Comparison of ENCODE assay signal across 8 cellular contexts in genomic region chr1:109509176-109510134, GRCh38. TPM values are rescaled to one million over a fixed set of nuclear protein-coding genes. Genes with fewer than 3 reads are reported as not detected.
DNase-seq lines count a peak whose midpoint lies in the region; TF ChIP-seq lines count a peak whose summit lies in the region.

Gene AMIGO1 (minus strand): TSS chr1:109509727. CDS start chr1:109508912, 815 bp downstream.

- H3K27me3 ChIP-seq in H7 (ENCODE audit: control insufficient read depth, insufficient read depth, low read length) (peaks cover 47% of the 10 kb centered on the region), muscle layer of duodenum (ENCODE audit: low read depth, low read length) (no peaks in the 10 kb centered on the region), subcutaneous abdominal adipose tissue (ENCODE audit: control insufficient read depth in 5 of 5, insufficient read depth in 4 of 5, low read length in 5 of 5) (no peaks in the 10 kb centered on the region)

- DNase-seq in COLO668 (lab: John Stamatoyannopoulos, UW; ENCODE audit: unreplicated experiment) = peak; percentile 81
- peak; percentile 97 for DNase-seq in H7
- peak; percentile 6 to 85 for DNase-seq in NCI-H526 (lab: John Stamatoyannopoulos, UW)
- peak; percentile 50 for DNase-seq in activated T-cell treated with anti-CD3 and anti-CD28 coated beads for 24 hours (ENCODE audit: low read depth)
- DNase-seq in epithelial cell of esophagus (ENCODE audit: low read depth) = peak; percentile 49
- DNase-seq in UCSD-AML1 (lab: John Stamatoyannopoulos, UW; ENCODE audit: unreplicated experiment) = no peak

- H3K36me3 ChIP-seq in H7 (replicated peaks; ENCODE audit: control insufficient read depth, insufficient read depth, low read length) (no peaks in the 10 kb centered on the region), muscle layer of duodenum (ENCODE audit: control insufficient read depth in 1 of 2, insufficient read depth in 2 of 2, low read length in 2 of 2) (peaks cover 0 to 7% of the 10 kb centered on the region in 2 donors), subcutaneous abdominal adipose tissue (ENCODE audit: control insufficient read depth in 5 of 5, insufficient read depth in 5 of 5, low read length in 5 of 5) (peaks cover 0 to 5% (median 0%) of the 10 kb centered on the region in 5 donors)

- H3K9me3 ChIP-seq in muscle layer of duodenum (ENCODE audit: control insufficient read depth in 1 of 2, low read length in 2 of 2) (no peaks in the 10 kb centered on the region), subcutaneous abdominal adipose tissue (ENCODE audit: control insufficient read depth in 5 of 5, low read length in 5 of 5) (no peaks in the 10 kb centered on the region)

- TF ChIP-seq CTCF in epithelial cell of esophagus (IDR thresholded peaks at IDR 0.05; ENCODE audit: insufficient read depth, low read depth, low read length, missing control alignments) = no peak

- H3K4me1 ChIP-seq in muscle layer of duodenum (ENCODE audit: control insufficient read depth in 1 of 2, insufficient read depth in 2 of 2, low read length in 2 of 2) (peaks cover 0 to 22% of the 10 kb centered on the region in 2 donors), subcutaneous abdominal adipose tissue (ENCODE audit: control insufficient read depth in 5 of 5, insufficient read depth in 5 of 5, low read length in 5 of 5) (peaks cover 0 to 18% (median 17%) of the 10 kb centered on the region in 5 donors)

- H3K27ac ChIP-seq in muscle layer of duodenum (ENCODE audit: low read length) (no peak within 1 kb of the TSS), subcutaneous abdominal adipose tissue (ENCODE audit: low read depth, low read length) (no peak within 1 kb of the TSS)

- H3K4me3 ChIP-seq in H7 (ENCODE audit: insufficient read depth, low read depth, low read length) = peak within 1 kb of the TSS; percentile 72
- H3K4me3 ChIP-seq in epithelial cell of esophagus (ENCODE audit: low read length) = peak within 1 kb of the TSS; percentile 60
- peak within 1 kb of the TSS; percentile 72 to 76 for H3K4me3 ChIP-seq in muscle layer of duodenum (ENCODE audit: low read depth in 1 of 2, low read length in 2 of 2)
- H3K4me3 ChIP-seq in subcutaneous abdominal adipose tissue (ENCODE audit: low read depth in 1 of 5, low read length in 5 of 5) = peak within 1 kb of the TSS; percentile 78 to 89 (median 81)

- H3K9ac ChIP-seq in subcutaneous abdominal adipose tissue (ENCODE audit: low read length in 5 of 5) = peak within 1 kb of the TSS in 4 of 5 donors; percentile 70 to 80 (median 72)

RNA-seq across cellular contexts. Expression of gene AMIGO1, which starts in this region (rescaled TPM):
- total RNA-seq in H7 (2014; rRNA removed; shearing (Covaris generic)) = 1.1 and 1.9 TPM in 2 replicates
